In the genomic region with DNA sequence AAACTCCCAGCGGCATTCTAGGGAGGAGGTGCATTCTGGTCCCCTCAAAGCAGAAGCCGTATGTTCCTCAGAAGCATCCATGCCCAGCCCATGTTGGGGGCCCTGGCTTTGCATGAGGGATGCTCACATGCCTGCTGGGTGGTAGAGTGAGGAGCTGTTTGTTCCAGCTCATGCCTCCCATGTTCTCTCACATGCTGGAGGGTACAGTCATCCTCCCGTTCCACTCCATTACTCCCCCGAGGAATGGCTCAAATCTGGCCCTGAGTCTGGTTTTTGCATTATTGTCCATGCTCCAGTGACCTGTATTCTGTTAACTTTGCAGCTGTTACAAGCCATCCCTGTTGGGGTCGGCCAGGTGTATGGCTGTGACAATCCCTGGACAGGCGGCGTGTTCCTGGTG, we compare ENCODE assay signal across 23 cellular contexts. TPM values are rescaled to one million over a fixed set of nuclear protein-coding genes. Genes with fewer than 3 reads are reported as not detected.
DNase-seq lines count a peak whose midpoint lies in the region; ATAC-seq and TF ChIP-seq lines count a peak whose summit lies in the region.
"Had no signal": no experiment of that assay in that cellular context is flagged by ENCODE, and none has a peak within 500 bp of the region (broad histone marks: within the 10 kb centered on the region; RNA-seq: fewer than 3 reads in every experiment).

No MANE protein-coding gene starts in this region.

- H3K36me3 ChIP-seq in BE2C (no peaks in the 10 kb centered on the region), endodermal cell (ENCODE audit: control insufficient read depth, insufficient read depth, low read length) (no peaks in the 10 kb centered on the region), thoracic aorta (no peaks in the 10 kb centered on the region)
- H3K36me3 ChIP-seq: BLaER1 treated with 17β-estradiol and CSF1 and Interleukin-3, amounts not matched to agents 10 nM and 100 nM; MG63 had no signal

- H3K9me3 ChIP-seq in BE2C: no peaks in the 10 kb centered on the region
- no peaks in the 10 kb centered on the region for H3K9me3 ChIP-seq in endodermal cell (ENCODE audit: control insufficient read depth, low read length)
- no peaks in the 10 kb centered on the region for H3K9me3 ChIP-seq in thoracic aorta
- H3K9me3 ChIP-seq: BLaER1 treated with 17β-estradiol and CSF1 and Interleukin-3, amounts not matched to agents 10 nM and 100 nM; MG63 had no signal

- intact Hi-C loops in activated CD4-positive, alpha-beta memory T cell treated with anti-CD3 and anti-CD28 coated beads for 36 hours (cut with micrococcal nuclease): no loop called here

- H3K27me3 ChIP-seq in BE2C (no peaks in the 10 kb centered on the region), endodermal cell (ENCODE audit: control insufficient read depth, insufficient read depth, low read length, poor library complexity, severe bottlenecking) (peaks cover 24% of the 10 kb centered on the region), thoracic aorta (replicated peaks; ENCODE audit: insufficient read depth) (no peaks in the 10 kb centered on the region)
- H3K27me3 ChIP-seq: BLaER1 treated with 17β-estradiol and CSF1 and Interleukin-3, amounts not matched to agents 10 nM and 100 nM; MG63 had no signal

- H3K27me3 Mint-ChIP-seq in endodermal cell (ENCODE audit: insufficient read depth): peaks cover 17% of the 10 kb centered on the region
- H3K27me3 Mint-ChIP-seq in activated CD4-positive, alpha-beta memory T cell treated with anti-CD3 and anti-CD28 coated beads for 36 hours: no peaks in the 10 kb centered on the region

- H3K36me3 Mint-ChIP-seq in endodermal cell (ENCODE audit: low read depth): no peaks in the 10 kb centered on the region
- H3K36me3 Mint-ChIP-seq in activated CD4-positive, alpha-beta memory T cell treated with anti-CD3 and anti-CD28 coated beads for 36 hours: no peaks in the 10 kb centered on the region

- peaks cover 6% of the 10 kb centered on the region for H3K4me1 Mint-ChIP-seq in endodermal cell
- no peaks in the 10 kb centered on the region for H3K4me1 Mint-ChIP-seq in activated CD4-positive, alpha-beta memory T cell treated with anti-CD3 and anti-CD28 coated beads for 36 hours (ENCODE audit: low read depth)
- H3K4me1 Mint-ChIP-seq: CD8-positive, alpha-beta memory T cell had no signal

- TF ChIP-seq CTCF in BE2C (IDR thresholded peaks at IDR 0.05; ENCODE audit: low read depth, low read length) (no peak), endodermal cell (conservative IDR thresholded peaks at IDR 0.05) (no peak), thoracic aorta (IDR thresholded peaks at IDR 0.05) (no peak)

- H3K4me3 ChIP-seq in BE2C (ENCODE audit: low read depth, low read length): no peak overlapping the region
- H3K4me3 ChIP-seq in endodermal cell (ENCODE audit: low read length): no peak overlapping the region
- no peak overlapping the region for H3K4me3 ChIP-seq in thoracic aorta
- H3K4me3 ChIP-seq: BLaER1 treated with 17β-estradiol and CSF1 and Interleukin-3, amounts not matched to agents 10 nM and 100 nM; MG63 had no signal

- POLR2A ChIA-PET in activated CD4-positive, alpha-beta memory T cell treated with anti-CD3 and anti-CD28 coated beads for 36 hours (lab: Charles Lee): no interaction called here

- H3K4me3 Mint-ChIP-seq in endodermal cell: no peak overlapping the region
- no peak overlapping the region for H3K4me3 Mint-ChIP-seq in activated CD4-positive, alpha-beta memory T cell treated with anti-CD3 and anti-CD28 coated beads for 36 hours
- H3K4me3 Mint-ChIP-seq: CD8-positive, alpha-beta memory T cell; H9 had no signal

- CTCF ChIA-PET in activated CD4-positive, alpha-beta memory T cell treated with anti-CD3 and anti-CD28 coated beads for 36 hours (lab: Charles Lee): no interaction called here

- H3K27ac ChIP-seq in endodermal cell (ENCODE audit: low read depth, low read length): no peak overlapping the region
- H3K27ac ChIP-seq in thoracic aorta: peak overlapping the region; percentile 94 to 96
- H3K27ac ChIP-seq: BLaER1 treated with 17β-estradiol and CSF1 and Interleukin-3, amounts not matched to agents 10 nM and 100 nM; KMS-11 had no signal

- DNase-seq in BE2C (peak; percentile 7), endodermal cell (peak; percentile 11), kidney glomerular epithelial cell (lab: John Stamatoyannopoulos, UW) (peak; percentile 84), thoracic aorta (ENCODE audit: low spot score) (no peak), NCI-H510A treated with DMSO at 0.1 percent for 48 hours (lab: John Stamatoyannopoulos, UW) (no peak)
- no peak for DNase-seq in activated CD4-positive, alpha-beta memory T cell treated with anti-CD3 and anti-CD28 coated beads for 36 hours
- DNase-seq: 8988T; CD8-positive, alpha-beta memory T cell; DMS79 treated with DMSO at 0.1 percent for 48 hours; H9; MG63; NCI-H1092; NCI-H146; NCI-H2081 treated with DMSO at 0.1 percent for 48 hours; NCI-H524; SHP77 had no signal

- H3K4me1 ChIP-seq in BE2C: no peaks in the 10 kb centered on the region
- peaks cover 8% of the 10 kb centered on the region for H3K4me1 ChIP-seq in endodermal cell (ENCODE audit: control insufficient read depth, insufficient read depth, low read length)
- H3K4me1 ChIP-seq in thoracic aorta (ENCODE audit: control insufficient read depth in 1 of 2, low read depth in 2 of 2): peaks cover 21 to 60% of the 10 kb centered on the region in 2 donors

- WGBS in endodermal cell (ENCODE audit: insufficient coverage in 1 of 2, insufficient read length in 1 of 2), 2 experiments: 92 to 93% methylated on average over 6 to 7 of the region's 7 CpGs

- no peak for ATAC-seq in thoracic aorta (ENCODE audit: insufficient number of reproducible peaks, low FRiP score, low read depth)
- no peak for ATAC-seq in HG03039 (IDR thresholded peaks at IDR 0.05; ENCODE audit: unreplicated experiment)
- ATAC-seq in GM18858 (IDR thresholded peaks at IDR 0.05; ENCODE audit: unreplicated experiment): no peak
- ATAC-seq: HepG2, Panc1 had no signal

- no peak overlapping the region for H3K27ac Mint-ChIP-seq in endodermal cell
- H3K27ac Mint-ChIP-seq in activated CD4-positive, alpha-beta memory T cell treated with anti-CD3 and anti-CD28 coated beads for 36 hours: no peak overlapping the region
- H3K27ac Mint-ChIP-seq: CD8-positive, alpha-beta memory T cell; H9 had no signal

- H3K9me3 Mint-ChIP-seq in endodermal cell: no peaks in the 10 kb centered on the region
- no peaks in the 10 kb centered on the region for H3K9me3 Mint-ChIP-seq in activated CD4-positive, alpha-beta memory T cell treated with anti-CD3 and anti-CD28 coated beads for 36 hours
- H3K9me3 Mint-ChIP-seq: CD8-positive, alpha-beta memory T cell; H9 had no signal

- no peak overlapping the region for H3K9ac ChIP-seq in endodermal cell (ENCODE audit: extremely low read depth, low read length, poor library complexity, severe bottlenecking)
- H3K9ac ChIP-seq: BLaER1 treated with 17β-estradiol and CSF1 and Interleukin-3, amounts not matched to agents 10 nM and 100 nM; KMS-11 had no signal

RNA-seq across cellular contexts. Expression of a gene that starts 24.1 kb away (rescaled TPM):
- polyA plus RNA-seq in BE2C (2012; ENCODE audit: insufficient read depth, insufficient read length, low read depth): 0.09 TPM
- total RNA-seq in endodermal cell: under 1 TPM in 1 of 2 donors, not detected in 1; 0.09 TPM
- 0.21 TPM for polyA plus RNA-seq in endodermal cell (2013, experiment 1 of 2)
- 0.33 TPM for polyA plus RNA-seq in endodermal cell (2013, experiment 2 of 2)
- under 1 TPM in 1 of 2 donors, not detected in 1; 0.35 TPM for total RNA-seq in thoracic aorta
- under 1 TPM; 0.05 to 0.10 TPM for total RNA-seq in activated CD4-positive, alpha-beta memory T cell treated with anti-CD3 and anti-CD28 coated beads for 36 hours
- total RNA-seq: G401, HepG2 had no signal
- polyA plus RNA-seq: HepG2 had no signal

Comparison
In these comparisons a context has a peak if more than half of its experiments do, and no peak if none do; other contexts are left out.
1. DNase-seq: peak in BE2C (single experiment), endodermal cell (single experiment) and kidney glomerular epithelial cell (single experiment); none in thoracic aorta (single experiment), activated CD4-positive, alpha-beta memory T cell treated with anti-CD3 and anti-CD28 coated beads for 36 hours (single experiment) and NCI-H510A treated with DMSO at 0.1 percent for 48 hours (single experiment).